ENCODE assay signal across 1 cellular context in the genomic region with DNA sequence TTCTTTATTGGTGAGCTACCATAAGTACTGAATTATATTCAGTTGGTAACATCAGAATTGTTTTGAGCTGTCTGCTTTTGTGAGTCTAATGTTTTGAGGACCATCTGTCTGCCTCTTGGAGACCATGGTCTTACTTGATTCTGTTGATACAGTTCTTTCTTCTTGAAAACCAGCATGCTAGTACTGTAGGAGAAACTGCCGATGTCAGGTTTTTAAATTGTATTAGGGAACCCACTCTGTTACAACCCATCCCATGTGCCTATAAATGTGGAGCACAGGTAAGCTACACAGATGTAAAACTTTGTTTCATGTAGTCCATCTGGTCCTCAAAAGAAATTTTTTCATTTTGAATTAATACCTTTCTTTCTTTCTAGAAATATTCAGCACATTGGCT.
TF ChIP-seq lines count a peak whose summit lies in the region.

No MANE protein-coding gene starts in this region.

TF ChIP-seq in SK-N-SH treated with all-trans-retinoic acid at 6 μM for 48 hours, 23 proteins besides CTCF, POLR2A, EP300 and RAD21:
- TF ChIP-seq TSHZ2 (CRISPR knock-in tag; IDR thresholded peaks at IDR 0.05) (no peak), ARNTL (CRISPR knock-in tag; IDR thresholded peaks at IDR 0.05; ENCODE audit: borderline replicate concordance, low read depth) (no peak)
